In genomic region chr1:208243851-208244583, GRCh38 we compare ENCODE assay signal across 8 cellular contexts. TPM values are rescaled to one million over a fixed set of nuclear protein-coding genes. Genes with fewer than 3 reads are reported as not detected.
DNase-seq lines count a peak whose midpoint lies in the region; ATAC-seq and TF ChIP-seq lines count a peak whose summit lies in the region.

A gene with protein sequence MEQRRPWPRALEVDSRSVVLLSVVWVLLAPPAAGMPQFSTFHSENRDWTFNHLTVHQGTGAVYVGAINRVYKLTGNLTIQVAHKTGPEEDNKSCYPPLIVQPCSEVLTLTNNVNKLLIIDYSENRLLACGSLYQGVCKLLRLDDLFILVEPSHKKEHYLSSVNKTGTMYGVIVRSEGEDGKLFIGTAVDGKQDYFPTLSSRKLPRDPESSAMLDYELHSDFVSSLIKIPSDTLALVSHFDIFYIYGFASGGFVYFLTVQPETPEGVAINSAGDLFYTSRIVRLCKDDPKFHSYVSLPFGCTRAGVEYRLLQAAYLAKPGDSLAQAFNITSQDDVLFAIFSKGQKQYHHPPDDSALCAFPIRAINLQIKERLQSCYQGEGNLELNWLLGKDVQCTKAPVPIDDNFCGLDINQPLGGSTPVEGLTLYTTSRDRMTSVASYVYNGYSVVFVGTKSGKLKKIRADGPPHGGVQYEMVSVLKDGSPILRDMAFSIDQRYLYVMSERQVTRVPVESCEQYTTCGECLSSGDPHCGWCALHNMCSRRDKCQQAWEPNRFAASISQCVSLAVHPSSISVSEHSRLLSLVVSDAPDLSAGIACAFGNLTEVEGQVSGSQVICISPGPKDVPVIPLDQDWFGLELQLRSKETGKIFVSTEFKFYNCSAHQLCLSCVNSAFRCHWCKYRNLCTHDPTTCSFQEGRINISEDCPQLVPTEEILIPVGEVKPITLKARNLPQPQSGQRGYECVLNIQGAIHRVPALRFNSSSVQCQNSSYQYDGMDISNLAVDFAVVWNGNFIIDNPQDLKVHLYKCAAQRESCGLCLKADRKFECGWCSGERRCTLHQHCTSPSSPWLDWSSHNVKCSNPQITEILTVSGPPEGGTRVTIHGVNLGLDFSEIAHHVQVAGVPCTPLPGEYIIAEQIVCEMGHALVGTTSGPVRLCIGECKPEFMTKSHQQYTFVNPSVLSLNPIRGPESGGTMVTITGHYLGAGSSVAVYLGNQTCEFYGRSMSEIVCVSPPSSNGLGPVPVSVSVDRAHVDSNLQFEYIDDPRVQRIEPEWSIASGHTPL (N-terminal part only) (minus strand): TSS chr1:208244384. CDS start chr1:208217922, 26,462 bp downstream.

- DNase-seq in GM12865 (ENCODE audit: low read depth) (peak; percentile 54), HuH-7.5 (ENCODE audit: low spot score) (peak; percentile 45), fibroblast of gingiva (ENCODE audit: low read depth) (peak; percentile 65), myocyte (ENCODE audit: low read depth) (peak; percentile 78)
- peak; percentile 38 to 55 for DNase-seq in activated T-helper 1 cell treated with anti-CD3 and anti-CD28 coated beads, Interleukin-2, amount 50 U/mL, for 16 hours (ENCODE audit: low read depth in 1 of 2, low spot score in 1 of 2)
- DNase-seq in stimulated activated naive CD4-positive, alpha-beta T cell treated with Interleukin-2 at 50 U/mL for 16 hours (lab: John Stamatoyannopoulos, UW) = peak; percentile 59

- peak within 1 kb of the TSS; percentile 45 for H3K4me3 ChIP-seq in GM12865 (ENCODE audit: low read depth, low read length)

- ATAC-seq in HG02981 (IDR thresholded peaks at IDR 0.05; ENCODE audit: unreplicated experiment) = no peak

- no peak for TF ChIP-seq CTCF in GM12865 (IDR thresholded peaks at IDR 0.05; ENCODE audit: insufficient read depth, low read depth, low read length, missing control alignments)

TF ChIP-seq in PFSK-1, 5 proteins besides CTCF, POLR2A, EP300 and RAD21:
- TF ChIP-seq POLR2AphosphoS5 (IDR thresholded peaks at IDR 0.05; ENCODE audit: low read depth, low read length) (peak; percentile 51), SIN3A (IDR thresholded peaks at IDR 0.05; ENCODE audit: borderline replicate concordance, insufficient read depth, low read length) (no peak), TAF1 (IDR thresholded peaks at IDR 0.05; ENCODE audit: borderline replicate concordance, insufficient read depth, low read length) (0 out of 2 replicates have a peak, but pooled peaks have one; percentile 50), FOXP2 (optimal IDR thresholded peaks at IDR 0.05; ENCODE audit: borderline replicate concordance, extremely low read depth, extremely low read length, insufficient read depth) (peak; percentile 95)
- TF ChIP-seq, protein P1, sequence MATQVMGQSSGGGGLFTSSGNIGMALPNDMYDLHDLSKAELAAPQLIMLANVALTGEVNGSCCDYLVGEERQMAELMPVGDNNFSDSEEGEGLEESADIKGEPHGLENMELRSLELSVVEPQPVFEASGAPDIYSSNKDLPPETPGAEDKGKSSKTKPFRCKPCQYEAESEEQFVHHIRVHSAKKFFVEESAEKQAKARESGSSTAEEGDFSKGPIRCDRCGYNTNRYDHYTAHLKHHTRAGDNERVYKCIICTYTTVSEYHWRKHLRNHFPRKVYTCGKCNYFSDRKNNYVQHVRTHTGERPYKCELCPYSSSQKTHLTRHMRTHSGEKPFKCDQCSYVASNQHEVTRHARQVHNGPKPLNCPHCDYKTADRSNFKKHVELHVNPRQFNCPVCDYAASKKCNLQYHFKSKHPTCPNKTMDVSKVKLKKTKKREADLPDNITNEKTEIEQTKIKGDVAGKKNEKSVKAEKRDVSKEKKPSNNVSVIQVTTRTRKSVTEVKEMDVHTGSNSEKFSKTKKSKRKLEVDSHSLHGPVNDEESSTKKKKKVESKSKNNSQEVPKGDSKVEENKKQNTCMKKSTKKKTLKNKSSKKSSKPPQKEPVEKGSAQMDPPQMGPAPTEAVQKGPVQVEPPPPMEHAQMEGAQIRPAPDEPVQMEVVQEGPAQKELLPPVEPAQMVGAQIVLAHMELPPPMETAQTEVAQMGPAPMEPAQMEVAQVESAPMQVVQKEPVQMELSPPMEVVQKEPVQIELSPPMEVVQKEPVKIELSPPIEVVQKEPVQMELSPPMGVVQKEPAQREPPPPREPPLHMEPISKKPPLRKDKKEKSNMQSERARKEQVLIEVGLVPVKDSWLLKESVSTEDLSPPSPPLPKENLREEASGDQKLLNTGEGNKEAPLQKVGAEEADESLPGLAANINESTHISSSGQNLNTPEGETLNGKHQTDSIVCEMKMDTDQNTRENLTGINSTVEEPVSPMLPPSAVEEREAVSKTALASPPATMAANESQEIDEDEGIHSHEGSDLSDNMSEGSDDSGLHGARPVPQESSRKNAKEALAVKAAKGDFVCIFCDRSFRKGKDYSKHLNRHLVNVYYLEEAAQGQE (IDR thresholded peaks at IDR 0.05; ENCODE audit: insufficient read depth in 1 of 2, low read depth in 2 of 2, low read length in 2 of 2) = no peak
TF ChIP-seq in PFSK-1: peak in this region for 3.

RNA-seq across cellular contexts. Expression of the gene that starts here (rescaled TPM):
- 17.0 TPM for polyA plus RNA-seq in PFSK-1 (2012; ENCODE audit: insufficient read length, low read depth)
- total RNA-seq in myocyte = 8.6 TPM in 2 replicates
- polyA plus RNA-seq in myocyte (2012) = 6.6 TPM
